Comparison of ENCODE assay signal across 2 cellular contexts in genomic region chr7:131149840-131150239, GRCh38.
A peak's percentile ranks its signal among the peaks of the same experiment; 100 is the strongest.
TF ChIP-seq lines count a peak whose summit lies in the region.

No MANE protein-coding gene starts in this region.

TF ChIP-seq in GM23338, 12 proteins besides CTCF, POLR2A, EP300 and RAD21 (continued from another document):
- TF ChIP-seq ZNF462 (CRISPR knock-in tag; IDR thresholded peaks at IDR 0.05) (no peak), EZH2phosphoT487 (IDR thresholded peaks at IDR 0.05; ENCODE audit: unreplicated experiment) (no peak), JUNB (IDR thresholded peaks at IDR 0.05; ENCODE audit: unreplicated experiment) (no peak), ZNF114 (CRISPR knock-in tag; IDR thresholded peaks at IDR 0.05) (no peak), ZNF331 (CRISPR knock-in tag; IDR thresholded peaks at IDR 0.05; ENCODE audit: low read depth) (no peak), EZH2 (IDR thresholded peaks at IDR 0.05; ENCODE audit: low read depth, unreplicated experiment) (no peak), STAT1 (IDR thresholded peaks at IDR 0.05; ENCODE audit: unreplicated experiment) (no peak), CREB1 (CRISPR knock-in tag; IDR thresholded peaks at IDR 0.05; ENCODE audit: low read depth) (no peak), NANOG (IDR thresholded peaks at IDR 0.05; ENCODE audit: borderline replicate concordance) (no peak), ETS1 (IDR thresholded peaks at IDR 0.05) (no peak), REST (IDR thresholded peaks at IDR 0.05; ENCODE audit: unreplicated experiment) (no peak)

TF ChIP-seq in K562, 482 proteins besides CTCF, POLR2A, EP300 and RAD21 (continued from another document):
- no peak for TF ChIP-seq MNT (conservative IDR thresholded peaks at IDR 0.05)
- TF ChIP-seq PHF8 (IDR thresholded peaks at IDR 0.05; ENCODE audit: borderline replicate concordance, low read length): no peak
- TF ChIP-seq PHF21A (IDR thresholded peaks at IDR 0.05; ENCODE audit: borderline replicate concordance, low read depth): no peak
- peak; percentile 6 for TF ChIP-seq ZFP36 (IDR thresholded peaks at IDR 0.05; ENCODE audit: low read depth, low read length, partially characterized antibody)
- peak; percentile 21 for TF ChIP-seq CBX8 (IDR thresholded peaks at IDR 0.05; ENCODE audit: borderline replicate concordance, extremely low read depth, low read depth, low read length, poor library complexity, severe bottlenecking)
- no peak for TF ChIP-seq ZNF324 (CRISPR knock-in tag; IDR thresholded peaks at IDR 0.05)
- TF ChIP-seq ZNF707 (CRISPR knock-in tag; conservative IDR thresholded peaks at IDR 0.05): no peak
- TF ChIP-seq HNRNPH1 (optimal IDR thresholded peaks at IDR 0.05; ENCODE audit: low read depth, low read length): no peak
- TF ChIP-seq TCF7 (IDR thresholded peaks at IDR 0.05; ENCODE audit: borderline replicate concordance): no peak
- TF ChIP-seq ZSCAN29 (IDR thresholded peaks at IDR 0.05): no peak
- no peak for TF ChIP-seq STAT5A (IDR thresholded peaks at IDR 0.05; ENCODE audit: borderline replicate concordance, low read length)
- no peak for TF ChIP-seq ZNF436 (CRISPR knock-in tag; IDR thresholded peaks at IDR 0.05)
- TF ChIP-seq TAF9B (IDR thresholded peaks at IDR 0.05; ENCODE audit: partially characterized antibody): no peak
- no peak for TF ChIP-seq ZNF134 (CRISPR knock-in tag; conservative IDR thresholded peaks at IDR 0.05)
